Comparison of ENCODE assay signal across 14 cellular contexts in the genomic region with DNA sequence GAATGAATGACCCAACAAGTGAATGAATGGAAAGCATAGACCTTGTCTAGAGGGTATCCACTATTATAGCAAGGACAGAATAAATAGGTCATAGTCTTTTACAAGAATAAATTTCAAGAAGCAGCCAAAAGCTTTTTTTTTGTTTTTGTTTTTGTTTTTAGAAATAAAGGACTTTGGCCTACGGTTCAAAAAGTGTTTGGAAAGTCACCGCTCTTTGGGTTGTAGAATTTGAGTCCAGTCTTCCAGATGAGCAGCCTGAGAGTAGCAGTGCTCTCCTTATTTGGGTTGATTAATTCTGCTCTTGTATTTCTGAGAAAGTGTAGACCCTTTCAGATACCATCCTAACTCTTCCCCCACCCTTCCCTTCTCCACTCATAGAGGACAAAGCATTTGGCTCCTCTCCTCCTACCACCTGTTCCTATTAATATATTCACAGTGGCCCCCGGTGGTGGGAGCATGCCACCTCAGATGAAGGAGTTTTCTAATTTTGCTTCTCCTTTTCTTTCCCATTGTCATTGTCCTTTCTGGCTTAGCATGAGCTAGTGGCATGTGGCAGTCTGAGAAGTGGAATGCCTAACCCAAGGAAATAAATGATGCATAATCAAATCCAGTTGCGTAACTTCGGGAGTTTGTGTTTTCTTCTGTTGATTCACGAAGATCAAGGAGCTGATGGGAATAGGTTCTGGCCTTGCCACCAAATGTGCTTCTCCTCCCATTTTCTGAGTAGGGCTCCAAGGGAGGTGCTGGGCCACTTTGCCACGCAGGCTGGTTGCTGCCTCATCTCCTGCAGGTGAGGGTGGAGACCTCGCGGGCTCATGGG.
DNase-seq lines count a peak whose midpoint lies in the region; ATAC-seq, FAIRE-seq and TF ChIP-seq lines count a peak whose summit lies in the region.
"Had no signal": no experiment of that assay in that cellular context is flagged by ENCODE, and none has a peak within 500 bp of the region (broad histone marks: within the 10 kb centered on the region; RNA-seq: fewer than 3 reads in every experiment).

No MANE protein-coding gene starts in this region.

- in situ Hi-C loops in astrocyte of the cerebellum (cut with HindIII; ENCODE audit: low sequenced_read_pairs): no loop called here
- in situ Hi-C loops in HepG2 (cut with HindIII; ENCODE audit: extremely low pct_ligation_motif_present, low pct_unique_long_range_greater_than_20kb): no loop called here

- H3K27me3 ChIP-seq in HL-60 (ENCODE audit: insufficient read depth, poor library complexity, severe bottlenecking): no peaks in the 10 kb centered on the region
- H3K27me3 ChIP-seq in HepG2 (ENCODE audit: control insufficient read depth in 1 of 2, insufficient read depth in 2 of 2, low read length in 2 of 2): no peaks in the 10 kb centered on the region
- H3K27me3 ChIP-seq in small intestine (ENCODE audit: control insufficient read depth in 2 of 2, insufficient read depth in 2 of 2, low read length in 2 of 2): no peaks in the 10 kb centered on the region
- H3K27me3 ChIP-seq: tibial artery had no signal

- H3K9me3 ChIP-seq in HepG2 (ENCODE audit: low read length) (no peaks in the 10 kb centered on the region), small intestine (ENCODE audit: control insufficient read depth, low read depth) (no peaks in the 10 kb centered on the region)
- H3K9me3 ChIP-seq: A549, MG63, tibial artery had no signal

- no peak overlapping the region for H2AFZ ChIP-seq in HepG2 (ENCODE audit: low read length)

- FAIRE-seq in HepG2 (lab: Jason Lieb, UNC) (peak; percentile 30), small intestine (lab: Jason Lieb, UNC) (no peak)
- FAIRE-seq: A549, GM12892 had no signal

- no peak for TF ChIP-seq EP300 in HepG2 (IDR thresholded peaks at IDR 0.05; ENCODE audit: low read depth in 2 of 2, low read length in 2 of 2)
- no peak for TF ChIP-seq EP300 in HepG2 (CRISPR knock-in tag; IDR thresholded peaks at IDR 0.05; ENCODE audit: borderline replicate concordance)

- H3K4me3 ChIP-seq in HL-60 (replicated peaks; ENCODE audit: insufficient read depth, low read length) (no peak overlapping the region), astrocyte of the cerebellum (ENCODE audit: low read depth, low read length) (no peak overlapping the region), HepG2 (replicated peaks in 1 of 3; ENCODE audit: insufficient read depth in 1 of 3, low read depth in 2 of 3, low read length in 3 of 3) (no peak overlapping the region), small intestine (ENCODE audit: low read depth in 1 of 2, low read length in 2 of 2) (no peak overlapping the region)
- H3K4me3 ChIP-seq: A549, MG63, tibial artery had no signal

- peaks cover 2 to 5% of the 10 kb centered on the region in 2 experiments; a peak in 3 of 5 replicates for H3K36me3 ChIP-seq in HepG2 (replicated peaks in 1 of 2; ENCODE audit: control insufficient read depth in 1 of 2, insufficient read depth in 2 of 2, low read length in 2 of 2)
- no peaks in the 10 kb centered on the region for H3K36me3 ChIP-seq in small intestine (ENCODE audit: control insufficient read depth in 2 of 2, insufficient read depth in 2 of 2, low read length in 2 of 2)
- H3K36me3 ChIP-seq: MG63, tibial artery had no signal

- no peak overlapping the region for H3K27ac ChIP-seq in HL-60 (replicated peaks)
- no peak overlapping the region for H3K27ac ChIP-seq in HepG2 (ENCODE audit: extremely low read length, insufficient read depth, low read length)
- H3K27ac ChIP-seq in small intestine (ENCODE audit: low read depth in 1 of 2, low read length in 1 of 2): no peak overlapping the region
- H3K27ac ChIP-seq: A549, tibial artery had no signal

- peaks cover 24% of the 10 kb centered on the region for H3K79me2 ChIP-seq in HepG2 (ENCODE audit: insufficient read depth, low read length)

- no peaks in the 10 kb centered on the region for H4K20me1 ChIP-seq in HepG2 (ENCODE audit: insufficient read depth, low read length)

- peak; percentile 50; the same call in 1 of the 2 replicates for TF ChIP-seq RAD21 in HepG2 (CRISPR knock-in tag; IDR thresholded peaks at IDR 0.05)

- intact Hi-C loops in HepG2 (cut with micrococcal nuclease; ENCODE audit: unreplicated experiment): loop anchor here (1.0 kb wide), 1 partner anchor 120 kb away; no protein-coding TSS in a partner anchor

- peak; percentile 7 for TF ChIP-seq CTCF in HL-60 (IDR thresholded peaks at IDR 0.05; ENCODE audit: insufficient read depth, low read length)
- peak; percentile 8 for TF ChIP-seq CTCF in astrocyte of the cerebellum (IDR thresholded peaks at IDR 0.05; ENCODE audit: low read depth, low read length, missing control alignments)
- TF ChIP-seq CTCF in HepG2 (CRISPR knock-in tag; IDR thresholded peaks at IDR 0.05): peak; percentile 63

- no TSS peak for BruUV-seq in HepG2 (replicated peaks; lab: Mats Ljungman, UMichigan)

- 78% methylated on average over 7 of the region's 9 CpGs for WGBS in HepG2 (ENCODE audit: low lambda C conversion rate)
- WGBS in small intestine, 3 donors: 85 to 91% (median 89%) methylated on average over 9 of the region's 9 CpGs

- DNase-seq in NCI-H1105 (lab: John Stamatoyannopoulos, UW) (peak; percentile 24), NCI-H1105 treated with DMSO at 0.1 percent for 48 hours (lab: John Stamatoyannopoulos, UW) (no peak), HL-60 (ENCODE audit: low read depth in 1 of 2, low spot score in 1 of 2) (peak in 1 of 2 experiments; percentile 14), astrocyte of the cerebellum (ENCODE audit: low read depth) (no peak), HepG2 (ENCODE audit: low spot score) (peak; percentile 28), small intestine (no peak), NCI-H1694 (lab: John Stamatoyannopoulos, UW) (no peak)
- DNase-seq: MG63; NK-92 treated with Interleukin-12 subunit alpha and Interleukin-12 subunit beta, amount 100 ng/mL, for 24 hours; tibial artery had no signal

- CTCF ChIA-PET in HepG2 (lab: Yijun Ruan, JAX; ENCODE audit: low intra/inter-chr PET ratio, low total read pairs): interaction anchor here (0.6 to 0.8 kb wide), 2 partner anchors 119 to 195 kb away, joined by 3 to 4 read pairs; no protein-coding TSS in a partner anchor

- TF ChIP-seq POLR2A in HepG2 (IDR thresholded peaks at IDR 0.05; ENCODE audit: insufficient read depth in 1 of 2, low read depth in 2 of 2, low read length in 2 of 2): no peak

- no peak overlapping the region for H3K9ac ChIP-seq in HepG2 (ENCODE audit: insufficient read depth, low read depth, low read length)

- H3K4me2 ChIP-seq in HepG2 (ENCODE audit: low read depth, low read length): no peak overlapping the region
- H3K4me2 ChIP-seq: A549 had no signal

- ATAC-seq in HepG2 (peak; percentile 82), HG03097 (IDR thresholded peaks at IDR 0.05; ENCODE audit: low FRiP score, unreplicated experiment) (no peak)
- ATAC-seq: A549; activated CD4-positive, CD25-positive, alpha-beta regulatory T cell treated with anti-CD3 and anti-CD28 coated beads, Interleukin-2, amount 50 U/mL, for 24 hours had no signal

- POLR2A ChIA-PET in HepG2 (lab: Yijun Ruan, JAX): interaction anchor here (0.7 to 1.1 kb wide), 2 partner anchors 78 to 119 kb away, joined by 3 read pairs; no protein-coding TSS in a partner anchor

- peaks cover 32% of the 10 kb centered on the region for H3K4me1 ChIP-seq in HepG2 (ENCODE audit: insufficient read depth, low read length)
- H3K4me1 ChIP-seq in small intestine (ENCODE audit: control insufficient read depth in 2 of 2, insufficient read depth in 1 of 2, low read depth in 1 of 2, low read length in 1 of 2): no peaks in the 10 kb centered on the region
- H3K4me1 ChIP-seq: A549, tibial artery had no signal

TF ChIP-seq in HepG2, 621 proteins besides CTCF, POLR2A, EP300 and RAD21 (continues in another document):
- TF ChIP-seq, protein P1, sequence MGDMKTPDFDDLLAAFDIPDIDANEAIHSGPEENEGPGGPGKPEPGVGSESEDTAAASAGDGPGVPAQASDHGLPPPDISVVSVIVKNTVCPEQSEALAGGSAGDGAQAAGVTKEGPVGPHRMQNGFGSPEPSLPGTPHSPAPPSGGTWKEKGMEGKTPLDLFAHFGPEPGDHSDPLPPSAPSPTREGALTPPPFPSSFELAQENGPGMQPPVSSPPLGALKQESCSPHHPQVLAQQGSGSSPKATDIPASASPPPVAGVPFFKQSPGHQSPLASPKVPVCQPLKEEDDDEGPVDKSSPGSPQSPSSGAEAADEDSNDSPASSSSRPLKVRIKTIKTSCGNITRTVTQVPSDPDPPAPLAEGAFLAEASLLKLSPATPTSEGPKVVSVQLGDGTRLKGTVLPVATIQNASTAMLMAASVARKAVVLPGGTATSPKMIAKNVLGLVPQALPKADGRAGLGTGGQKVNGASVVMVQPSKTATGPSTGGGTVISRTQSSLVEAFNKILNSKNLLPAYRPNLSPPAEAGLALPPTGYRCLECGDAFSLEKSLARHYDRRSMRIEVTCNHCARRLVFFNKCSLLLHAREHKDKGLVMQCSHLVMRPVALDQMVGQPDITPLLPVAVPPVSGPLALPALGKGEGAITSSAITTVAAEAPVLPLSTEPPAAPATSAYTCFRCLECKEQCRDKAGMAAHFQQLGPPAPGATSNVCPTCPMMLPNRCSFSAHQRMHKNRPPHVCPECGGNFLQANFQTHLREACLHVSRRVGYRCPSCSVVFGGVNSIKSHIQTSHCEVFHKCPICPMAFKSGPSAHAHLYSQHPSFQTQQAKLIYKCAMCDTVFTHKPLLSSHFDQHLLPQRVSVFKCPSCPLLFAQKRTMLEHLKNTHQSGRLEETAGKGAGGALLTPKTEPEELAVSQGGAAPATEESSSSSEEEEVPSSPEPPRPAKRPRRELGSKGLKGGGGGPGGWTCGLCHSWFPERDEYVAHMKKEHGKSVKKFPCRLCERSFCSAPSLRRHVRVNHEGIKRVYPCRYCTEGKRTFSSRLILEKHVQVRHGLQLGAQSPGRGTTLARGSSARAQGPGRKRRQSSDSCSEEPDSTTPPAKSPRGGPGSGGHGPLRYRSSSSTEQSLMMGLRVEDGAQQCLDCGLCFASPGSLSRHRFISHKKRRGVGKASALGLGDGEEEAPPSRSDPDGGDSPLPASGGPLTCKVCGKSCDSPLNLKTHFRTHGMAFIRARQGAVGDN (CRISPR knock-in tag; IDR thresholded peaks at IDR 0.05): peak; percentile 36; the same call in 1 of the 2 replicates
- TF ChIP-seq RBM22 (optimal IDR thresholded peaks at IDR 0.05; ENCODE audit: low read length) (peak; percentile 52), ZNF3 (CRISPR knock-in tag; IDR thresholded peaks at IDR 0.05) (no peak), ZNF841 (CRISPR knock-in tag; IDR thresholded peaks at IDR 0.05; ENCODE audit: borderline replicate concordance) (no peak)
- TF ChIP-seq, protein P2, sequence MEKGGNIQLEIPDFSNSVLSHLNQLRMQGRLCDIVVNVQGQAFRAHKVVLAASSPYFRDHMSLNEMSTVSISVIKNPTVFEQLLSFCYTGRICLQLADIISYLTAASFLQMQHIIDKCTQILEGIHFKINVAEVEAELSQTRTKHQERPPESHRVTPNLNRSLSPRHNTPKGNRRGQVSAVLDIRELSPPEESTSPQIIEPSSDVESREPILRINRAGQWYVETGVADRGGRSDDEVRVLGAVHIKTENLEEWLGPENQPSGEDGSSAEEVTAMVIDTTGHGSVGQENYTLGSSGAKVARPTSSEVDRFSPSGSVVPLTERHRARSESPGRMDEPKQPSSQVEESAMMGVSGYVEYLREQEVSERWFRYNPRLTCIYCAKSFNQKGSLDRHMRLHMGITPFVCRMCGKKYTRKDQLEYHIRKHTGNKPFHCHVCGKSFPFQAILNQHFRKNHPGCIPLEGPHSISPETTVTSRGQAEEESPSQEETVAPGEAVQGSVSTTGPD (CRISPR knock-in tag; IDR thresholded peaks at IDR 0.05): no peak

Comparison
In these comparisons a context has a peak if more than half of its experiments do, and no peak if none do; other contexts are left out.
1. DNase-seq: peak in NCI-H1105 (single experiment) and HepG2 (single experiment); none in NCI-H1105 treated with DMSO at 0.1 percent for 48 hours (single experiment), astrocyte of the cerebellum (single experiment), small intestine (single experiment) and NCI-H1694 (single experiment).
2. CTCF ChIP-seq: peak in every context shown above with its lines; median percentile 63 in HepG2; 8 in astrocyte of the cerebellum; 7 in HL-60.